Comparison of ENCODE assay signal across 15 cellular contexts in the genomic region with DNA sequence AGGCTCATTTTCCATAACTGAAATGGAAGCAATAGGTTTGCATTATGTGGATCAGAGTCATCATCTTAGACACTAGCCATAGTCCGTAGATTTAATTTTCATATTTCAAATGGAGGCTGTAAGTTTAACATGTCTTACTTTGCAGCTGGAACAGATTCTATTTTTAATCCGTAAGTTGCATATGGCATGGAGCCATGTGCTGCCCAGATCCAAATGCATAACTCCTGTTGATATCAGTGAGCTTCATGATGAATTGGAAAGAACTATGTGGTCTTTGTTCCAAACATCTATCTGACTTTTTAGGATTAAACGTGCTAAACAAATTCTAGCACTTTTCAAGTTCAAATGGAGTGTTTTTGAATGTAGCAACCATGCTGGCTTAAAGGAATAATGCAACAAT.
"Had no signal": no experiment of that assay in that cellular context is flagged by ENCODE, and none has a peak within 500 bp of the region (broad histone marks: within the 10 kb centered on the region; RNA-seq: fewer than 3 reads in every experiment).

No MANE protein-coding gene starts in this region.

- H3K27me3 ChIP-seq: dorsolateral prefrontal cortex, ovary, upper lobe of left lung had no signal

- H3K27ac ChIP-seq: ovary, VCaP had no signal

- DNase-seq: activated CD4-positive, alpha-beta T cell treated with anti-CD3 and anti-CD28 coated beads, Interleukin-2, amount 50 U/mL, for 1 hour; activated CD4-positive, CD25-positive, alpha-beta regulatory T cell treated with anti-CD3 and anti-CD28 coated beads, Interleukin-2, amount 50 U/mL, for 72 hours; activated CD8-positive, alpha-beta memory T cell treated with anti-CD3 and anti-CD28 coated beads, Interleukin-2, amount 50 U/mL, for 48 hours; activated effector memory CD4-positive, alpha-beta T cell treated with anti-CD3 and anti-CD28 coated beads, Interleukin-2, amount 50 U/mL, for 16 hours; activated T-cell treated with anti-CD3 and anti-CD28 coated beads, Interleukin-2, amount 50 U/mL, for 72 hours; caudate nucleus; dorsolateral prefrontal cortex; foreskin fibroblast; naive B cell; ovary; stimulated activated CD4-positive, alpha-beta T cell treated with anti-CD3 and anti-CD28 coated beads, Interleukin-2, amount 100 ng/mL, for 24 hours; T-helper 2 cell; upper lobe of left lung had no signal

- ATAC-seq: activated T-cell treated with anti-CD3 and anti-CD28 coated beads, Interleukin-2, amount 50 U/mL, for 72 hours; left lobe of liver had no signal

- H3K9me3 ChIP-seq: ovary, upper lobe of left lung had no signal

- H3K4me3 ChIP-seq: dorsolateral prefrontal cortex, ovary, upper lobe of left lung had no signal

- H3K36me3 ChIP-seq: ovary had no signal
